10 cellular contexts compared by ENCODE assay signal in genomic region chr20:38692436-38693411, GRCh38. TPM values are rescaled to one million over a fixed set of nuclear protein-coding genes. Genes with fewer than 3 reads are reported as not detected.
DNase-seq lines count a peak whose midpoint lies in the region; ATAC-seq, FAIRE-seq and TF ChIP-seq lines count a peak whose summit lies in the region.
"Had no signal": no experiment of that assay in that cellular context is flagged by ENCODE, and none has a peak within 500 bp of the region (broad histone marks: within the 10 kb centered on the region; RNA-seq: fewer than 3 reads in every experiment).

No MANE protein-coding gene starts in this region.

- peaks cover 3% of the 10 kb centered on the region for H3K27me3 Mint-ChIP-seq in activated T-helper 2 cell treated with anti-CD3 and anti-CD28 coated beads, Interferon-gamma antibody, Interleukin-2, Interleukin-4, amounts not matched to agents 10 μg/mL and 5 μg/mL and 100 μg/mL, durations not matched to agents 14 hours and 24 hours and 36 hours (ENCODE audit: low read depth)

- no peak overlapping the region for H3K27ac Mint-ChIP-seq in activated T-helper 2 cell treated with anti-CD3 and anti-CD28 coated beads, Interferon-gamma antibody, Interleukin-2, Interleukin-4, amounts not matched to agents 10 μg/mL and 5 μg/mL and 100 μg/mL, durations not matched to agents 14 hours and 24 hours and 36 hours

- H3K4me3 Mint-ChIP-seq in activated T-helper 2 cell treated with anti-CD3 and anti-CD28 coated beads, Interferon-gamma antibody, Interleukin-2, Interleukin-4, amounts not matched to agents 10 μg/mL and 5 μg/mL and 100 μg/mL, durations not matched to agents 14 hours and 24 hours and 36 hours (ENCODE audit: low read depth) = no peak overlapping the region

- H3K36me3 Mint-ChIP-seq in activated T-helper 2 cell treated with anti-CD3 and anti-CD28 coated beads, Interferon-gamma antibody, Interleukin-2, Interleukin-4, amounts not matched to agents 10 μg/mL and 5 μg/mL and 100 μg/mL, durations not matched to agents 14 hours and 24 hours and 36 hours (ENCODE audit: low read depth) = no peaks in the 10 kb centered on the region

- DNase-seq in GM12892 (ENCODE audit: insufficient read length) (no peak), NCI-H526 treated with DMSO at 0.1 percent for 48 hours (lab: John Stamatoyannopoulos, UW) (peak; percentile 11), right cardiac atrium (peak; percentile 55 to 73 (median 66)), NCI-H1694 (lab: John Stamatoyannopoulos, UW) (no peak)
- peak; percentile 13 for DNase-seq in activated T-helper 2 cell treated with anti-CD3 and anti-CD28 coated beads, Interferon-gamma antibody, Interleukin-2, Interleukin-4, amounts not matched to agents 10 μg/mL and 5 μg/mL and 100 μg/mL, durations not matched to agents 14 hours and 24 hours and 36 hours (ENCODE audit: low spot score)
- DNase-seq in stimulated activated CD4-positive, alpha-beta T cell treated with anti-CD3 and anti-CD28 coated beads, Interleukin-1b, Interleukin-23, amount 100 ng/mL, for 48 hours = peak; percentile 20

- intact Hi-C loops in activated T-helper 2 cell treated with anti-CD3 and anti-CD28 coated beads, Interferon-gamma antibody, Interleukin-2, Interleukin-4, amounts not matched to agents 10 μg/mL and 5 μg/mL and 100 μg/mL, durations not matched to agents 14 hours and 24 hours and 36 hours (cut with micrococcal nuclease) = no loop called here
- intact Hi-C loops in right cardiac atrium (cut with DNase I) = no loop called here

- no peaks in the 10 kb centered on the region for H3K9me3 ChIP-seq in right cardiac atrium (ENCODE audit: control insufficient read depth, low read length)

- no peaks in the 10 kb centered on the region for H3K9me3 Mint-ChIP-seq in activated T-helper 2 cell treated with anti-CD3 and anti-CD28 coated beads, Interferon-gamma antibody, Interleukin-2, Interleukin-4, amounts not matched to agents 10 μg/mL and 5 μg/mL and 100 μg/mL, durations not matched to agents 14 hours and 24 hours and 36 hours

- no peaks in the 10 kb centered on the region for H3K27me3 ChIP-seq in right cardiac atrium (ENCODE audit: control insufficient read depth, insufficient read depth)

- TF ChIP-seq POLR2A in GM12892 (IDR thresholded peaks at IDR 0.05; ENCODE audit: low read depth, low read length) = no peak

- no peaks in the 10 kb centered on the region for H3K4me1 ChIP-seq in right cardiac atrium (ENCODE audit: control insufficient read depth, insufficient read depth, low read length)

- 9% methylated on average over 13 of the region's 13 CpGs for WGBS in right cardiac atrium

- H3K4me3 ChIP-seq in right cardiac atrium (ENCODE audit: low read length) = no peak overlapping the region
- H3K4me3 ChIP-seq: lung had no signal

- no peak for ATAC-seq in right cardiac atrium
- no peak for ATAC-seq in HG03196 (IDR thresholded peaks at IDR 0.05; ENCODE audit: unreplicated experiment)
- no peak for ATAC-seq in HG03280 (IDR thresholded peaks at IDR 0.05; ENCODE audit: unreplicated experiment)

- peak; percentile 9 for FAIRE-seq in GM12892 (lab: Jason Lieb, UNC)

- no peak overlapping the region for H3K27ac ChIP-seq in right cardiac atrium (ENCODE audit: low read length)
- H3K27ac ChIP-seq: KMS-11 had no signal

- H3K4me1 Mint-ChIP-seq in activated T-helper 2 cell treated with anti-CD3 and anti-CD28 coated beads, Interferon-gamma antibody, Interleukin-2, Interleukin-4, amounts not matched to agents 10 μg/mL and 5 μg/mL and 100 μg/mL, durations not matched to agents 14 hours and 24 hours and 36 hours (ENCODE audit: low read depth) = no peaks in the 10 kb centered on the region

RNA-seq across cellular contexts. Expression of gene SLC32A1, which starts 31.6 kb away (rescaled TPM):
- polyA plus RNA-seq in GM12892 (2012; ENCODE audit: missing spikeins) = 0.08 TPM
- not detected in 2 replicates for total RNA-seq in activated T-helper 2 cell treated with anti-CD3 and anti-CD28 coated beads, Interferon-gamma antibody, Interleukin-2, Interleukin-4, amounts not matched to agents 10 μg/mL and 5 μg/mL and 100 μg/mL, durations not matched to agents 14 hours and 24 hours and 36 hours
- total RNA-seq in right cardiac atrium = not detected
- polyA plus RNA-seq in right cardiac atrium = not detected
- total RNA-seq: lung had no signal
- polyA plus RNA-seq: lung had no signal

RNA-seq across cellular contexts. Expression of gene ACTR5, which starts 55.5 kb away (rescaled TPM):
- 6.1 TPM for polyA plus RNA-seq in GM12892 (2012; ENCODE audit: missing spikeins)
- total RNA-seq in activated T-helper 2 cell treated with anti-CD3 and anti-CD28 coated beads, Interferon-gamma antibody, Interleukin-2, Interleukin-4, amounts not matched to agents 10 μg/mL and 5 μg/mL and 100 μg/mL, durations not matched to agents 14 hours and 24 hours and 36 hours = 12.1 and 13.2 TPM in 2 replicates
- total RNA-seq in right cardiac atrium = 1 to 10 TPM; 3.1 to 3.6 (median 3.4) TPM
- polyA plus RNA-seq in right cardiac atrium = 3.3 TPM

Comparison
In these comparisons a context has a peak if more than half of its experiments do, and no peak if none do; other contexts are left out.
1. DNase-seq: peak in NCI-H526 treated with DMSO at 0.1 percent for 48 hours (single experiment), activated T-helper 2 cell treated with anti-CD3 and anti-CD28 coated beads, Interferon-gamma antibody, Interleukin-2, Interleukin-4, amounts not matched to agents 10 μg/mL and 5 μg/mL and 100 μg/mL, durations not matched to agents 14 hours and 24 hours and 36 hours (single experiment), right cardiac atrium (3 of 3) and stimulated activated CD4-positive, alpha-beta T cell treated with anti-CD3 and anti-CD28 coated beads, Interleukin-1b, Interleukin-23, amount 100 ng/mL, for 48 hours (single experiment); none in GM12892 (single experiment) and NCI-H1694 (single experiment).